In the genomic region with DNA sequence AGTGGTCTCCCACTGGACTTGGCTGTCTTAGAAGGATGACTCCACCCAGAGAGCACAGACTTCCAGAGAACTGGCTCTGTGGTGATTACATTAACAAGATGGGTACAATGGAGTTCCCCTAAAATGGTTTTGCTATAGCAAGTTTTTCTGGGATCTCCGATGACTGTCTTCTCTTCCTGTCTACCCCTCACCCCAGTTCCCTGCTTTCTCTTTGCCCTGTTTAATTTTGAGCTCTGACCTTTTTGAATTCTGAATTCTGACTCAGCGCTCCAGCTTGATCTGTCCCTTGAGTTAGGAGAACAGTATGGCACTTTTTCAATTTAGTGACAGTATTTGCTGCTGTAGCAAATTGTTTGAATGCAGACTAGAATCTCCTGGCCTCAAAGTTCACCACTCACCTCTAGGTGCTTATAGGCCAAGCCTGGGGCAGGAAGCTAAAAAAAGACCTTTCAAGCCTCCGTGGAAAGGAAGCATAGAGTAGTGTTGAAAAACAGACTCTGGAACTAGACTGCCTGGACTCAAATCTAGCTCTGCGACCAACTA, we compare ENCODE assay signal across 9 cellular contexts. TPM values are rescaled to one million over a fixed set of nuclear protein-coding genes. Genes with fewer than 3 reads are reported as not detected.
DNase-seq lines count a peak whose midpoint lies in the region; ATAC-seq and TF ChIP-seq lines count a peak whose summit lies in the region.
"Had no signal": no experiment of that assay in that cellular context is flagged by ENCODE, and none has a peak within 500 bp of the region (broad histone marks: within the 10 kb centered on the region; RNA-seq: fewer than 3 reads in every experiment).

No MANE protein-coding gene starts in this region.

- intact Hi-C loops in activated CD4-positive, alpha-beta T cell treated with anti-CD3 and anti-CD28 coated beads for 36 hours (cut with DNase I, micrococcal nuclease), result loop anchor here (2.0 to 5.0 kb wide), 3 partner anchors 32 to 68 kb away; no protein-coding TSS in a partner anchor

- H3K27me3 Mint-ChIP-seq in activated CD4-positive, alpha-beta T cell treated with anti-CD3 and anti-CD28 coated beads for 36 hours, result no peaks in the 10 kb centered on the region
- no peaks in the 10 kb centered on the region for H3K27me3 Mint-ChIP-seq in activated naive CD8-positive, alpha-beta T cell treated with anti-CD3 and anti-CD28 coated beads for 36 hours
- H3K27me3 Mint-ChIP-seq in immature natural killer cell (ENCODE audit: low read depth in 3 of 3) (peaks cover 0 to 2% (median 1%) of the 10 kb centered on the region in 3 donors), neural progenitor cell (ENCODE audit: insufficient read depth, low read depth) (peaks cover 2% of the 10 kb centered on the region)

- H3K27me3 ChIP-seq in stomach smooth muscle (ENCODE audit: control insufficient read depth in 1 of 2, insufficient read depth in 2 of 2, low read length in 2 of 2) (no peaks in the 10 kb centered on the region), neural progenitor cell (no peaks in the 10 kb centered on the region)

- no peaks in the 10 kb centered on the region for H3K9me3 ChIP-seq in stomach smooth muscle (ENCODE audit: control insufficient read depth in 2 of 2, low read length in 2 of 2)
- no peaks in the 10 kb centered on the region for H3K9me3 ChIP-seq in neural progenitor cell (ENCODE audit: low read depth)

- H3K9ac ChIP-seq in stomach smooth muscle (ENCODE audit: low read length in 2 of 2) (peak overlapping the region in 1 of 2 donors; percentile 42), neural progenitor cell (no peak overlapping the region)

- H4K20me1 ChIP-seq in neural progenitor cell (ENCODE audit: low read depth), result peaks cover 3% of the 10 kb centered on the region

- no peak overlapping the region for H3K4me2 ChIP-seq in neural progenitor cell

- POLR2A ChIA-PET in activated CD4-positive, alpha-beta T cell treated with anti-CD3 and anti-CD28 coated beads for 36 hours (lab: Charles Lee), result interaction anchor here (0.8 to 2.3 kb wide), 4 partner anchors 24 to 78 kb away, joined by 3 to 9 read pairs (median 6); no protein-coding TSS in a partner anchor

- peaks cover 79% of the 10 kb centered on the region for H3K36me3 Mint-ChIP-seq in activated CD4-positive, alpha-beta T cell treated with anti-CD3 and anti-CD28 coated beads for 36 hours (ENCODE audit: low read depth)
- H3K36me3 Mint-ChIP-seq in activated naive CD8-positive, alpha-beta T cell treated with anti-CD3 and anti-CD28 coated beads for 36 hours, result peaks cover 78% of the 10 kb centered on the region
- H3K36me3 Mint-ChIP-seq in immature natural killer cell (peaks cover 7 to 30% (median 9%) of the 10 kb centered on the region in 3 donors), neural progenitor cell (peaks cover under 1% of the 10 kb centered on the region)

- H2AFZ ChIP-seq in neural progenitor cell (replicated peaks), result no peak overlapping the region

- H3K4me3 ChIP-seq in stomach smooth muscle (ENCODE audit: low read length in 2 of 2) (peak overlapping the region; percentile 54 to 57), neural progenitor cell (no peak overlapping the region)

- H3F3A ChIP-seq in neural progenitor cell (ENCODE audit: low read depth), result no peaks in the 10 kb centered on the region

- H3K27ac ChIP-seq in stomach smooth muscle (ENCODE audit: low read length), result peak overlapping the region; percentile 70
- no peak overlapping the region for H3K27ac ChIP-seq in neural progenitor cell

- no peak for TF ChIP-seq CTCF in neural progenitor cell (IDR thresholded peaks at IDR 0.05)

- ATAC-seq in activated CD4-positive, alpha-beta T cell treated with anti-CD3 and anti-CD28 coated beads for 36 hours, result peak; percentile 52

- no peaks in the 10 kb centered on the region for H3K9me3 Mint-ChIP-seq in activated CD4-positive, alpha-beta T cell treated with anti-CD3 and anti-CD28 coated beads for 36 hours (ENCODE audit: low read depth)
- no peaks in the 10 kb centered on the region for H3K9me3 Mint-ChIP-seq in activated naive CD8-positive, alpha-beta T cell treated with anti-CD3 and anti-CD28 coated beads for 36 hours
- no peaks in the 10 kb centered on the region for H3K9me3 Mint-ChIP-seq in immature natural killer cell
- peaks cover 9% of the 10 kb centered on the region for H3K9me3 Mint-ChIP-seq in neural progenitor cell

- peaks cover 70% of the 10 kb centered on the region for H3K4me1 Mint-ChIP-seq in activated CD4-positive, alpha-beta T cell treated with anti-CD3 and anti-CD28 coated beads for 36 hours
- H3K4me1 Mint-ChIP-seq in activated naive CD8-positive, alpha-beta T cell treated with anti-CD3 and anti-CD28 coated beads for 36 hours, result peaks cover 64% of the 10 kb centered on the region
- peaks cover 83 to 99% of the 10 kb centered on the region in 2 donors for H3K4me1 Mint-ChIP-seq in immature natural killer cell
- H3K4me1 Mint-ChIP-seq in neural progenitor cell, result peaks cover 7% of the 10 kb centered on the region

- H3K27ac Mint-ChIP-seq in activated CD4-positive, alpha-beta T cell treated with anti-CD3 and anti-CD28 coated beads for 36 hours, result peak overlapping the region; percentile 99
- H3K27ac Mint-ChIP-seq in activated naive CD8-positive, alpha-beta T cell treated with anti-CD3 and anti-CD28 coated beads for 36 hours, result peak overlapping the region; percentile 91
- H3K27ac Mint-ChIP-seq in immature natural killer cell (peak overlapping the region; percentile 86 to 93 (median 91)), neural progenitor cell (no peak overlapping the region)

- peak overlapping the region; percentile 91 for H3K4me3 Mint-ChIP-seq in activated CD4-positive, alpha-beta T cell treated with anti-CD3 and anti-CD28 coated beads for 36 hours
- H3K4me3 Mint-ChIP-seq in activated naive CD8-positive, alpha-beta T cell treated with anti-CD3 and anti-CD28 coated beads for 36 hours, result peak overlapping the region; percentile 85
- peak overlapping the region; percentile 86 to 97 (median 87) for H3K4me3 Mint-ChIP-seq in immature natural killer cell
- H3K4me3 Mint-ChIP-seq in neural progenitor cell, result no peak overlapping the region

- H3K79me2 ChIP-seq in neural progenitor cell (ENCODE audit: low read depth), result peaks cover 96% of the 10 kb centered on the region

- H3K4me1 ChIP-seq in stomach smooth muscle (ENCODE audit: control insufficient read depth, insufficient read depth, low read length) (peaks cover 43% of the 10 kb centered on the region), neural progenitor cell (no peaks in the 10 kb centered on the region)

- CTCF ChIA-PET in activated CD4-positive, alpha-beta T cell treated with anti-CD3 and anti-CD28 coated beads for 36 hours (lab: Charles Lee), result interaction anchor here (1.1 to 1.9 kb wide), 4 partner anchors 17 to 78 kb away, joined by 3 to 8 read pairs (median 4); no protein-coding TSS in a partner anchor

- peak; percentile 10 for DNase-seq in activated CD4-positive, alpha-beta T cell treated with anti-CD3 and anti-CD28 coated beads for 36 hours
- DNase-seq in activated CD4-positive, alpha-beta T cell treated with anti-CD3 and anti-CD28 coated beads for 1 hour, result no peak
- no peak for DNase-seq in activated naive CD8-positive, alpha-beta T cell treated with anti-CD3 and anti-CD28 coated beads for 36 hours
- DNase-seq in immature natural killer cell (peak in 1 of 3 donors; percentile 29), NOMO-1 treated with DMSO at 0.1 percent for 48 hours (lab: John Stamatoyannopoulos, UW; ENCODE audit: unreplicated experiment) (no peak), neural progenitor cell (ENCODE audit: low spot score) (no peak), NCI-H69 (lab: John Stamatoyannopoulos, UW) (no peak)
- DNase-seq: NCI-H1105 had no signal

- peaks cover 0 to 3% of the 10 kb centered on the region in 2 donors for H3K36me3 ChIP-seq in stomach smooth muscle (ENCODE audit: control insufficient read depth in 2 of 2, insufficient read depth in 2 of 2, low read length in 2 of 2)
- H3K36me3 ChIP-seq in neural progenitor cell, result no peaks in the 10 kb centered on the region

RNA-seq across cellular contexts. Expression of a gene that starts 7.0 kb away (rescaled TPM):
- 100 to 1,000 TPM; 476 to 609 TPM for total RNA-seq in activated CD4-positive, alpha-beta T cell treated with anti-CD3 and anti-CD28 coated beads for 36 hours
- 100 to 1,000 TPM; 433 to 443 TPM for total RNA-seq in activated naive CD8-positive, alpha-beta T cell treated with anti-CD3 and anti-CD28 coated beads for 36 hours
- polyA plus RNA-seq in immature natural killer cell, result 1,000 to 10,000 TPM; 1,039 to 1,577 (median 1,568) TPM
- total RNA-seq in neural progenitor cell (ENCODE audit: low replicate concordance), result 97.4 and 131 TPM in 2 replicates
